16 cellular contexts compared by ENCODE assay signal in the genomic region with DNA sequence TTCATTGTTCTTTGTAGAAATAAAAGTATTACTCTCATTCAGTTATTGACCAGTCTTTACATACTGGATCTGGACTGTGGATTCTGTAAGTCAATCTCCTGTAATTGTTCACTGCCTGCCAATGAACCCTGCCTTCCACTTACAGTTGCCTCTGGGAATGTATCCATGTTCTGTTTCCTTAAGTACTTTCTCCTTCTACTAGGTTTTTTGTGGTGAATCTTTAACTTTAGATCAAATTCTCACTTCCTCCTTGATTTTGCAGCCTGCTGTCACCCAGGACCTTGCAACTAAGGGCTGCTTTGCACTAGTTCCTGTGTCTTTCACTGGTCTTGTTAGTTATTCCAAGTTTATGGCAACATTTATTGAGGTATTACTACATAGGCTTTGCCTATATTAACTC. TPM values are rescaled to one million over a fixed set of nuclear protein-coding genes. Genes with fewer than 3 reads are reported as not detected.
A peak's percentile ranks its signal among the peaks of the same experiment; 100 is the strongest.
DNase-seq lines count a peak whose midpoint lies in the region; ATAC-seq and TF ChIP-seq lines count a peak whose summit lies in the region.
"Had no signal": no experiment of that assay in that cellular context is flagged by ENCODE, and none has a peak within 500 bp of the region (broad histone marks: within the 10 kb centered on the region; RNA-seq: fewer than 3 reads in every experiment).

No MANE protein-coding gene starts in this region.

- TF ChIP-seq CTCF in OCI-LY3 (IDR thresholded peaks at IDR 0.05; ENCODE audit: low read depth, low read length) = no peak
- no peak for TF ChIP-seq CTCF in spleen (IDR thresholded peaks at IDR 0.05 in 8 of 11, conservative IDR thresholded peaks at IDR 0.05 in 3 of 11)
- no peak for TF ChIP-seq CTCF in foreskin fibroblast (IDR thresholded peaks at IDR 0.05; ENCODE audit: low read depth, low read length)

- H3K9ac ChIP-seq in OCI-LY3 (ENCODE audit: low read length) = no peak overlapping the region
- H3K9ac ChIP-seq: BLaER1 treated with 17β-estradiol and CSF1 and Interleukin-3, amounts not matched to agents 10 nM and 100 nM had no signal

- DNase-seq in spleen (no peak), anterior cingulate cortex (lab: John Stamatoyannopoulos, UW) (no peak), foreskin fibroblast (no peak)
- DNase-seq in activated CD4-positive, alpha-beta T cell treated with anti-CD3 and anti-CD28 coated beads, Interleukin-2, amount 10 ng/mL, durations not matched to agents 7 days and 5 days = no peak
- DNase-seq: activated naive CD4-positive, alpha-beta T cell treated with anti-CD3 and anti-CD28 coated beads, Interleukin-2, amount 50 U/mL, for 16 hours; gastrocnemius medialis; NCI-H1436; stimulated activated CD4-positive, alpha-beta T cell treated with anti-CD3 and anti-CD28 coated beads, Interleukin-4, amount 100 ng/mL, for 24 hours had no signal

- peaks cover 18% of the 10 kb centered on the region for H3K4me1 ChIP-seq in OCI-LY3 (ENCODE audit: low read length)
- no peaks in the 10 kb centered on the region for H3K4me1 ChIP-seq in spleen
- H3K4me1 ChIP-seq: gastrocnemius medialis, suprapubic skin had no signal

- peak overlapping the region; percentile 45 for H3K4me2 ChIP-seq in OCI-LY3 (ENCODE audit: low read length)

- ATAC-seq in GM18861 (IDR thresholded peaks at IDR 0.05; ENCODE audit: unreplicated experiment) (peak; percentile 95), GM21526 (IDR thresholded peaks at IDR 0.05; ENCODE audit: low FRiP score, unreplicated experiment) (peak; percentile 70), HG03103 (IDR thresholded peaks at IDR 0.05; ENCODE audit: low read depth, unreplicated experiment) (peak; percentile 80)
- ATAC-seq: gastrocnemius medialis, left lobe of liver had no signal

- H3K27ac ChIP-seq in OCI-LY3 (ENCODE audit: low read length) = no peak overlapping the region
- no peak overlapping the region for H3K27ac ChIP-seq in spleen
- H3K27ac ChIP-seq: BLaER1 treated with 17β-estradiol and CSF1 and Interleukin-3, amounts not matched to agents 10 nM and 100 nM; gastrocnemius medialis; RWPE1; suprapubic skin had no signal

- no peaks in the 10 kb centered on the region for H3K4me1 Mint-ChIP-seq in activated CD4-positive, alpha-beta T cell treated with anti-CD3 and anti-CD28 coated beads, Interleukin-2, amount 10 ng/mL, durations not matched to agents 7 days and 5 days

- H2AFZ ChIP-seq in OCI-LY3 (ENCODE audit: low read depth, low read length) = no peak overlapping the region

- H3K9me3 ChIP-seq in OCI-LY3 (ENCODE audit: insufficient read depth, low read length) = no peaks in the 10 kb centered on the region
- H3K9me3 ChIP-seq in spleen = no peaks in the 10 kb centered on the region
- H3K9me3 ChIP-seq: BLaER1 treated with 17β-estradiol and CSF1 and Interleukin-3, amounts not matched to agents 10 nM and 100 nM; gastrocnemius medialis; suprapubic skin had no signal

- H3K4me3 ChIP-seq in OCI-LY3 (ENCODE audit: low read length) (no peak overlapping the region), spleen (no peak overlapping the region), foreskin fibroblast (ENCODE audit: low read depth in 1 of 2, low read length in 2 of 2) (no peak overlapping the region)
- H3K4me3 ChIP-seq: BLaER1 treated with 17β-estradiol and CSF1 and Interleukin-3, amounts not matched to agents 10 nM and 100 nM; gastrocnemius medialis; suprapubic skin had no signal

- no peak for TF ChIP-seq POLR2A in spleen (IDR thresholded peaks at IDR 0.05)

- no peaks in the 10 kb centered on the region for H3K79me2 ChIP-seq in OCI-LY3 (ENCODE audit: low read length)

- H3K36me3 Mint-ChIP-seq in activated CD4-positive, alpha-beta T cell treated with anti-CD3 and anti-CD28 coated beads, Interleukin-2, amount 10 ng/mL, durations not matched to agents 7 days and 5 days (ENCODE audit: low read depth) = no peaks in the 10 kb centered on the region

- intact Hi-C loops in spleen (cut with DNase I; ENCODE audit: low total_unique reads) = no loop called here

- CTCF ChIA-PET in activated CD4-positive, alpha-beta T cell treated with anti-CD3 and anti-CD28 coated beads, Interleukin-2, amount 10 ng/mL, durations not matched to agents 7 days and 5 days (lab: Charles Lee) = no interaction called here

- H3K27ac Mint-ChIP-seq in activated CD4-positive, alpha-beta T cell treated with anti-CD3 and anti-CD28 coated beads, Interleukin-2, amount 10 ng/mL, durations not matched to agents 7 days and 5 days = no peak overlapping the region

- no peaks in the 10 kb centered on the region for H4K20me1 ChIP-seq in OCI-LY3 (ENCODE audit: insufficient read depth, low read length)
- H4K20me1 ChIP-seq: BLaER1 treated with 17β-estradiol and CSF1 and Interleukin-3, amounts not matched to agents 10 nM and 100 nM had no signal

- H3K27me3 ChIP-seq in OCI-LY3 (ENCODE audit: low read depth, low read length) (no peaks in the 10 kb centered on the region), spleen (replicated peaks in 1 of 7) (no peaks in the 10 kb centered on the region)
- H3K27me3 ChIP-seq: BLaER1 treated with 17β-estradiol and CSF1 and Interleukin-3, amounts not matched to agents 10 nM and 100 nM; gastrocnemius medialis; suprapubic skin had no signal

- peaks cover 4% of the 10 kb centered on the region for H3K27me3 Mint-ChIP-seq in activated CD4-positive, alpha-beta T cell treated with anti-CD3 and anti-CD28 coated beads, Interleukin-2, amount 10 ng/mL, durations not matched to agents 7 days and 5 days

- POLR2A ChIA-PET in activated CD4-positive, alpha-beta T cell treated with anti-CD3 and anti-CD28 coated beads, Interleukin-2, amount 10 ng/mL, durations not matched to agents 7 days and 5 days (lab: Charles Lee) = no interaction called here

- H3K36me3 ChIP-seq in OCI-LY3 (replicated peaks; ENCODE audit: low read depth, low read length) (no peaks in the 10 kb centered on the region), spleen (no peaks in the 10 kb centered on the region)
- H3K36me3 ChIP-seq: BLaER1 treated with 17β-estradiol and CSF1 and Interleukin-3, amounts not matched to agents 10 nM and 100 nM; gastrocnemius medialis; suprapubic skin had no signal

- no peak overlapping the region for H3K4me3 Mint-ChIP-seq in activated CD4-positive, alpha-beta T cell treated with anti-CD3 and anti-CD28 coated beads, Interleukin-2, amount 10 ng/mL, durations not matched to agents 7 days and 5 days

- no peaks in the 10 kb centered on the region for H3K9me3 Mint-ChIP-seq in activated CD4-positive, alpha-beta T cell treated with anti-CD3 and anti-CD28 coated beads, Interleukin-2, amount 10 ng/mL, durations not matched to agents 7 days and 5 days

RNA-seq across cellular contexts. Expression of gene ANKRD13C, which starts 28.2 kb away (rescaled TPM):
- total RNA-seq in spleen = 10 to 100 TPM; 18.9 to 27.7 (median 23.2) TPM
- polyA plus RNA-seq in spleen = 1 to 10 TPM; 7.4 to 9.1 (median 8.2) TPM
- total RNA-seq in activated CD4-positive, alpha-beta T cell treated with anti-CD3 and anti-CD28 coated beads, Interleukin-2, amount 10 ng/mL, durations not matched to agents 7 days and 5 days = 10 to 100 TPM; 19.7 to 24.6 TPM

RNA-seq across cellular contexts. Expression of gene CTH, which starts 28.4 kb away (rescaled TPM):
- total RNA-seq in spleen = 1 to 10 TPM; 1.0 to 2.7 (median 1.3) TPM
- polyA plus RNA-seq in spleen = 1 to 10 TPM in 2 of 3 donors, under 1 TPM in 1; 0.80 to 1.4 (median 1.0) TPM
- total RNA-seq in activated CD4-positive, alpha-beta T cell treated with anti-CD3 and anti-CD28 coated beads, Interleukin-2, amount 10 ng/mL, durations not matched to agents 7 days and 5 days = 1 to 10 TPM; 2.0 to 2.9 TPM
